In the genomic region with DNA sequence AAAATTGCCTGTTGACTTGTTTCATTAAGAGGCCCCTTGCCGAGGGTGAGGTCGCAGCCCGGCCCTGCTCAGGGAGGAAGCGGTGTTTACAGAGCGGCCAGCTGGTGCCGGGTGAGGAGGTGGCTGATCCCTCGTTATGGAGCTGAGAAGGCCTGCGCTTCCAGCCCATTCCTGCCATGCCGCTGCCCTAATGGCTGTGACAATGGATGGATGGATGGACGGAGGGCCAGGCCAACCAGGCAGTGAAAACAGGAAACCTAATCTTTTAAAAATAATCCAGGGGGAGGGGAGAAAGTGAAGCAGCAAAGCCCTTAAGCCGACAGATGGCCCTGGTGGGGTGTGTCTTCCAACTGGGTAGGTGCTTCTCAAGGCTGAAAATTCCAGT, we compare ENCODE assay signal across 8 cellular contexts. TPM values are rescaled to one million over a fixed set of nuclear protein-coding genes. Genes with fewer than 3 reads are reported as not detected.
A peak's percentile ranks its signal among the peaks of the same experiment; 100 is the strongest.
DNase-seq lines count a peak whose midpoint lies in the region; ATAC-seq and TF ChIP-seq lines count a peak whose summit lies in the region.

No MANE protein-coding gene starts in this region.

- H3K4me1 ChIP-seq in adipocyte (ENCODE audit: control insufficient read depth, insufficient read depth, low read length) (peaks cover 51% of the 10 kb centered on the region), left lung (peaks cover 69 to 100% of the 10 kb centered on the region in 2 donors), tibial nerve (peaks cover 0 to 93% (median 54%) of the 10 kb centered on the region in 4 donors)

- H3K9me3 ChIP-seq in adipocyte (ENCODE audit: control insufficient read depth, low read length) (no peaks in the 10 kb centered on the region), left lung (no peaks in the 10 kb centered on the region), tibial nerve (no peaks in the 10 kb centered on the region)

- peak overlapping the region; percentile 81 to 83 for H3K27ac ChIP-seq in left lung
- H3K27ac ChIP-seq in tibial nerve, result peak overlapping the region in 3 of 4 donors; percentile 50 to 61 (median 61)

- in situ Hi-C loops in G401 (cut with HindIII; ENCODE audit: low sequenced_read_pairs), result no loop called here

- DNase-seq in G401 (ENCODE audit: low spot score) (peak; percentile 72), NCI-H187 (lab: John Stamatoyannopoulos, UW) (peak; percentile 35 to 79), adipocyte (ENCODE audit: low read depth) (peak; percentile 60), left lung (peak; percentile 88 to 96), tibial nerve (ENCODE audit: low spot score in 2 of 2) (no peak), GM19238 (ENCODE audit: insufficient read length, low spot score) (no peak)
- DNase-seq in stimulated activated CD4-positive, alpha-beta T cell treated with anti-CD3 and anti-CD28 coated beads, Interleukin-2, amount 100 ng/mL, for 24 hours, result no peak

- TF ChIP-seq CTCF in left lung (IDR thresholded peaks at IDR 0.05), result no peak
- TF ChIP-seq CTCF in tibial nerve (IDR thresholded peaks at IDR 0.05), result no peak

- H3K4me3 ChIP-seq in adipocyte (ENCODE audit: low read length) (no peak overlapping the region), left lung (peak overlapping the region in 1 of 2 donors; percentile 7), tibial nerve (no peak overlapping the region)

- no peaks in the 10 kb centered on the region for H3K27me3 ChIP-seq in adipocyte (replicated peaks; ENCODE audit: control insufficient read depth, insufficient read depth, low read length)
- H3K27me3 ChIP-seq in left lung, result no peaks in the 10 kb centered on the region
- H3K27me3 ChIP-seq in tibial nerve, result no peaks in the 10 kb centered on the region

- intact Hi-C loops in left lung (cut with DNase I), result loop anchor here in 1 of 2 donors (5.0 kb wide), 1 partner anchor 37 kb away; a partner anchor contains a TSS

- TF ChIP-seq EP300 in tibial nerve (IDR thresholded peaks at IDR 0.05), result no peak

- TF ChIP-seq POLR2A in tibial nerve (IDR thresholded peaks at IDR 0.05), result no peak

- ATAC-seq in left lung (peak; percentile 85), HG03097 (IDR thresholded peaks at IDR 0.05; ENCODE audit: low FRiP score, unreplicated experiment) (no peak)

- no peak overlapping the region for H3K9ac ChIP-seq in adipocyte (ENCODE audit: low read length)

- 36 to 43% methylated on average over 11 of the region's 11 CpGs for WGBS in tibial nerve, 2 donors

- H3K36me3 ChIP-seq in adipocyte (ENCODE audit: control insufficient read depth, insufficient read depth, low read length, severe bottlenecking) (no peaks in the 10 kb centered on the region), left lung (no peaks in the 10 kb centered on the region), tibial nerve (no peaks in the 10 kb centered on the region)

RNA-seq across cellular contexts. Expression of a gene that starts 38.5 kb away (rescaled TPM):
- 32.4 and 55.9 TPM in 2 replicates for total RNA-seq in G401 (2014; rRNA removed; shearing (Covaris generic))
- 10 to 100 TPM; 66.1 to 70.4 TPM for total RNA-seq in left lung
- 100 to 1,000 TPM in 3 of 4 donors, 10 to 100 TPM in 1; 99.0 to 174 (median 120) TPM for total RNA-seq in tibial nerve

Comparison
In these comparisons a context has a peak if more than half of its experiments do, and no peak if none do; other contexts are left out.
1. DNase-seq: peak in G401 (single experiment), NCI-H187 (2 of 2), adipocyte (single experiment) and left lung (2 of 2); none in tibial nerve (0 of 2), stimulated activated CD4-positive, alpha-beta T cell treated with anti-CD3 and anti-CD28 coated beads, Interleukin-2, amount 100 ng/mL, for 24 hours (0 of 2) and GM19238 (single experiment).